Comparison of ENCODE assay signal across 17 cellular contexts in genomic region chr14:21796912-21797311, GRCh38.
DNase-seq lines count a peak whose midpoint lies in the region; ATAC-seq and TF ChIP-seq lines count a peak whose summit lies in the region.
"Had no signal": no experiment of that assay in that cellular context is flagged by ENCODE, and none has a peak within 500 bp of the region (broad histone marks: within the 10 kb centered on the region; RNA-seq: fewer than 3 reads in every experiment).

No MANE protein-coding gene starts in this region.

- no peak overlapping the region for H3K4me3 ChIP-seq in IMR-90 (ENCODE audit: insufficient read depth, low read depth, low read length)
- H3K4me3 ChIP-seq: A549, GM12878, skin epidermis had no signal

- POLR2A ChIA-PET in activated CD4-positive, alpha-beta T cell treated with anti-CD3 and anti-CD28 coated beads, Interleukin-2, amount 10 ng/mL, durations not matched to agents 7 days and 5 days (lab: Charles Lee), result no interaction called here
- POLR2A ChIA-PET in IMR-90 (lab: Charles Lee; ENCODE audit: unreplicated experiment), result no interaction called here
- POLR2A ChIA-PET in activated CD8-positive, alpha-beta T cell treated with anti-CD3 and anti-CD28 coated beads, Interleukin-2, amount 10 ng/mL, durations not matched to agents 7 days and 5 days (lab: Charles Lee), result no interaction called here

- no peak overlapping the region for H3K4ac ChIP-seq in IMR-90 (ENCODE audit: low read depth, low read length)

- H2BK15ac ChIP-seq in IMR-90 (ENCODE audit: low read depth, low read length), result no peak overlapping the region

- dilution Hi-C loops in IMR-90 (cut with HindIII; ENCODE audit: low sequenced_read_pairs, unreplicated experiment), result no loop called here

- no peak for TF ChIP-seq RAD21 in IMR-90 (IDR thresholded peaks at IDR 0.05; ENCODE audit: low read length)

- ATAC-seq in IMR-90 (ENCODE audit: low read depth) (no peak), GM19467 (IDR thresholded peaks at IDR 0.05; ENCODE audit: unreplicated experiment) (no peak)
- peak; percentile 39 for ATAC-seq in activated CD8-positive, alpha-beta T cell treated with anti-CD3 and anti-CD28 coated beads, Interleukin-2, amount 10 ng/mL, durations not matched to agents 7 days and 5 days
- ATAC-seq: A549, GM12878, left colon had no signal

- no peak overlapping the region for H2BK5ac ChIP-seq in IMR-90 (ENCODE audit: low read depth, low read length, poor library complexity, severe bottlenecking)

- DNase-seq in activated CD4-positive, alpha-beta T cell treated with anti-CD3 and anti-CD28 coated beads, Interleukin-2, amount 10 ng/mL, durations not matched to agents 7 days and 5 days, result peak; percentile 12
- DNase-seq in activated CD4-positive, alpha-beta T cell treated with anti-CD3 and anti-CD28 coated beads for 48 hours, result no peak
- DNase-seq in IMR-90 (peak; percentile 1), iPS-NIHi7 (ENCODE audit: extremely low spot score) (peak; percentile 43), osteocyte (ENCODE audit: extremely low spot score, unreplicated experiment) (no peak), NCI-H345 treated with DMSO at 0.1 percent for 48 hours (lab: John Stamatoyannopoulos, UW; ENCODE audit: unreplicated experiment) (no peak)
- no peak for DNase-seq in activated CD8-positive, alpha-beta T cell treated with anti-CD3 and anti-CD28 coated beads, Interleukin-2, amount 10 ng/mL, durations not matched to agents 7 days and 5 days
- DNase-seq: activated gamma-delta T cell treated with Interleukin-2 at 50 U/mL for 16 hours, GOT3, left colon, NCI-H1417 treated with DMSO at 0.1 percent for 48 hours, NCI-H526, trophoblast cell had no signal

- H3K27me3 Mint-ChIP-seq in activated CD4-positive, alpha-beta T cell treated with anti-CD3 and anti-CD28 coated beads, Interleukin-2, amount 10 ng/mL, durations not matched to agents 7 days and 5 days, result peaks cover 22% of the 10 kb centered on the region
- peaks cover 13% of the 10 kb centered on the region for H3K27me3 Mint-ChIP-seq in activated CD8-positive, alpha-beta T cell treated with anti-CD3 and anti-CD28 coated beads, Interleukin-2, amount 10 ng/mL, durations not matched to agents 7 days and 5 days (ENCODE audit: low read depth)
- peaks cover 2% of the 10 kb centered on the region for H3K27me3 Mint-ChIP-seq in osteocyte (ENCODE audit: unreplicated experiment)

- no peak overlapping the region for H4K8ac ChIP-seq in IMR-90 (ENCODE audit: low read depth in 2 of 2, low read length in 2 of 2)

- no peak overlapping the region for H3K14ac ChIP-seq in IMR-90 (replicated peaks; ENCODE audit: low read depth, low read length)

- no peak overlapping the region for H3K23ac ChIP-seq in IMR-90 (ENCODE audit: low read depth, low read length)

- H3K4me2 ChIP-seq in IMR-90 (ENCODE audit: low read depth, low read length), result no peak overlapping the region
- H3K4me2 ChIP-seq: A549 had no signal

- H3K27ac ChIP-seq in IMR-90 (ENCODE audit: insufficient read depth, low read length), result no peak overlapping the region
- H3K27ac ChIP-seq: A549, skin epidermis had no signal

- H3K9ac ChIP-seq in IMR-90 (ENCODE audit: low read depth, low read length), result no peak overlapping the region

- TF ChIP-seq POLR2A in IMR-90 (IDR thresholded peaks at IDR 0.05; ENCODE audit: low read depth, low read length), result no peak

- intact Hi-C loops in IMR-90 (cut with micrococcal nuclease), result no loop called here

- no peak overlapping the region for H2BK20ac ChIP-seq in IMR-90 (ENCODE audit: low read depth, low read length)

- no peaks in the 10 kb centered on the region for H3K79me1 ChIP-seq in IMR-90 (ENCODE audit: low read depth in 1 of 2, low read length in 2 of 2)

- no peaks in the 10 kb centered on the region for H4K20me1 ChIP-seq in IMR-90 (ENCODE audit: insufficient read depth, low read length)

- H3K18ac ChIP-seq in IMR-90 (ENCODE audit: low read depth, low read length), result no peak overlapping the region

- no peak overlapping the region for H4K91ac ChIP-seq in IMR-90 (ENCODE audit: insufficient read depth, low read depth, low read length)

- CTCF ChIA-PET in activated CD4-positive, alpha-beta T cell treated with anti-CD3 and anti-CD28 coated beads, Interleukin-2, amount 10 ng/mL, durations not matched to agents 7 days and 5 days (lab: Charles Lee), result interaction anchor here (0.6 kb wide), 1 partner anchor 1022 kb away, joined by 3 read pairs; no protein-coding TSS in a partner anchor
- CTCF ChIA-PET in IMR-90 (lab: Yijun Ruan, JAX), result no interaction called here
- CTCF ChIA-PET in activated CD8-positive, alpha-beta T cell treated with anti-CD3 and anti-CD28 coated beads, Interleukin-2, amount 10 ng/mL, durations not matched to agents 7 days and 5 days (lab: Charles Lee), result interaction anchor here (1.4 to 1.7 kb wide), 2 partner anchors 28 to 773 kb away, joined by 4 to 6 read pairs; no protein-coding TSS in a partner anchor

- no peak overlapping the region for H2AK5ac ChIP-seq in IMR-90 (ENCODE audit: low read depth, low read length)

- no peak overlapping the region for H4K5ac ChIP-seq in IMR-90 (ENCODE audit: low read depth, low read length)

- no peaks in the 10 kb centered on the region for H3K36me3 ChIP-seq in IMR-90 (ENCODE audit: control insufficient read depth, insufficient read depth, low read length)

- H3K9me3 ChIP-seq in IMR-90 (ENCODE audit: control insufficient read depth, insufficient read depth, low read length), result no peaks in the 10 kb centered on the region
- H3K9me3 ChIP-seq: A549 had no signal

- no peaks in the 10 kb centered on the region for H3K4me1 ChIP-seq in IMR-90 (ENCODE audit: control insufficient read depth, insufficient read depth, low read length)
- H3K4me1 ChIP-seq: A549 had no signal

- H2AFZ ChIP-seq in IMR-90 (replicated peaks; ENCODE audit: low read length, poor library complexity), result no peak overlapping the region

- H3K4me1 Mint-ChIP-seq in activated CD4-positive, alpha-beta T cell treated with anti-CD3 and anti-CD28 coated beads, Interleukin-2, amount 10 ng/mL, durations not matched to agents 7 days and 5 days, result peaks cover 1% of the 10 kb centered on the region
- H3K4me1 Mint-ChIP-seq in activated CD8-positive, alpha-beta T cell treated with anti-CD3 and anti-CD28 coated beads, Interleukin-2, amount 10 ng/mL, durations not matched to agents 7 days and 5 days (ENCODE audit: low read depth), result peaks cover 2% of the 10 kb centered on the region
- H3K4me1 Mint-ChIP-seq in osteocyte (ENCODE audit: unreplicated experiment), result no peaks in the 10 kb centered on the region

- H3K36me3 Mint-ChIP-seq in activated CD4-positive, alpha-beta T cell treated with anti-CD3 and anti-CD28 coated beads, Interleukin-2, amount 10 ng/mL, durations not matched to agents 7 days and 5 days (ENCODE audit: low read depth), result no peaks in the 10 kb centered on the region
- H3K36me3 Mint-ChIP-seq in activated CD8-positive, alpha-beta T cell treated with anti-CD3 and anti-CD28 coated beads, Interleukin-2, amount 10 ng/mL, durations not matched to agents 7 days and 5 days (ENCODE audit: low read depth), result no peaks in the 10 kb centered on the region
- H3K36me3 Mint-ChIP-seq in osteocyte (ENCODE audit: unreplicated experiment), result no peaks in the 10 kb centered on the region

- no peak overlapping the region for H2AK9ac ChIP-seq in IMR-90 (replicated peaks; ENCODE audit: low read depth, low read length, poor library complexity)

- H3K9me1 ChIP-seq in IMR-90 (ENCODE audit: insufficient read depth, low read length), result no peaks in the 10 kb centered on the region

- no peak overlapping the region for H2BK120ac ChIP-seq in IMR-90 (ENCODE audit: low read depth, low read length)

- in situ Hi-C loops in IMR-90 (cut with MboI; ENCODE audit: low sequenced_read_pairs), result no loop called here

- no TSS peak for BruUV-seq in IMR-90 (replicated peaks; lab: Mats Ljungman, UMichigan)

- H3K27me3 ChIP-seq in IMR-90 (ENCODE audit: control insufficient read depth, insufficient read depth, low read length), result no peaks in the 10 kb centered on the region

- WGBS in IMR-90 (ENCODE audit: extremely low coverage in 2 of 2, insufficient read length in 1 of 2), 2 experiments, result no CpG with 5 or more reads among the region's 2 CpGs

- peak overlapping the region; percentile 41 for H3K4me3 Mint-ChIP-seq in activated CD4-positive, alpha-beta T cell treated with anti-CD3 and anti-CD28 coated beads, Interleukin-2, amount 10 ng/mL, durations not matched to agents 7 days and 5 days
- H3K4me3 Mint-ChIP-seq in activated CD8-positive, alpha-beta T cell treated with anti-CD3 and anti-CD28 coated beads, Interleukin-2, amount 10 ng/mL, durations not matched to agents 7 days and 5 days, result peak overlapping the region; percentile 25
- no peak overlapping the region for H3K4me3 Mint-ChIP-seq in osteocyte (ENCODE audit: unreplicated experiment)

- TF ChIP-seq CTCF in IMR-90 (conservative IDR thresholded peaks at IDR 0.05; ENCODE audit: low read depth, low read length) (no peak), osteocyte (IDR thresholded peaks at IDR 0.05) (no peak)

- peak overlapping the region; percentile 67 for H3K27ac Mint-ChIP-seq in activated CD4-positive, alpha-beta T cell treated with anti-CD3 and anti-CD28 coated beads, Interleukin-2, amount 10 ng/mL, durations not matched to agents 7 days and 5 days
- H3K27ac Mint-ChIP-seq in activated CD8-positive, alpha-beta T cell treated with anti-CD3 and anti-CD28 coated beads, Interleukin-2, amount 10 ng/mL, durations not matched to agents 7 days and 5 days, result no peak overlapping the region
- no peak overlapping the region for H3K27ac Mint-ChIP-seq in osteocyte (ENCODE audit: unreplicated experiment)

- no peak overlapping the region for H3K56ac ChIP-seq in IMR-90 (ENCODE audit: extremely low read depth, insufficient read depth, low read length)

- H3K9me3 Mint-ChIP-seq in activated CD4-positive, alpha-beta T cell treated with anti-CD3 and anti-CD28 coated beads, Interleukin-2, amount 10 ng/mL, durations not matched to agents 7 days and 5 days, result peaks cover 8% of the 10 kb centered on the region
- peaks cover 6% of the 10 kb centered on the region for H3K9me3 Mint-ChIP-seq in activated CD8-positive, alpha-beta T cell treated with anti-CD3 and anti-CD28 coated beads, Interleukin-2, amount 10 ng/mL, durations not matched to agents 7 days and 5 days (ENCODE audit: insufficient read depth)
- no peaks in the 10 kb centered on the region for H3K9me3 Mint-ChIP-seq in osteocyte (ENCODE audit: unreplicated experiment)

TF ChIP-seq in IMR-90, 13 proteins besides CTCF, POLR2A, EP300 and RAD21 (continues in another document):
- no peak for TF ChIP-seq SMC3 (IDR thresholded peaks at IDR 0.05; ENCODE audit: low read depth, low read length)
- TF ChIP-seq BHLHE40 (IDR thresholded peaks at IDR 0.05; ENCODE audit: low read depth, low read length), result no peak
- no peak for TF ChIP-seq CEBPB (IDR thresholded peaks at IDR 0.05; ENCODE audit: low read depth, low read length)
- TF ChIP-seq RCOR1 (IDR thresholded peaks at IDR 0.05; ENCODE audit: insufficient replicate concordance, low read length), result no peak
- no peak for TF ChIP-seq MXI1 (IDR thresholded peaks at IDR 0.05; ENCODE audit: borderline replicate concordance, low read depth, low read length)
- no peak for TF ChIP-seq MAFK (IDR thresholded peaks at IDR 0.05; ENCODE audit: low read depth, low read length)
- no peak for TF ChIP-seq RFX5 (IDR thresholded peaks at IDR 0.05; ENCODE audit: low read depth, low read length)
- TF ChIP-seq CHD1 (IDR thresholded peaks at IDR 0.05; ENCODE audit: low read depth, low read length), result no peak

Comparison
In these comparisons a context has a peak if more than half of its experiments do, and no peak if none do; other contexts are left out.
1. DNase-seq: peak in activated CD4-positive, alpha-beta T cell treated with anti-CD3 and anti-CD28 coated beads, Interleukin-2, amount 10 ng/mL, durations not matched to agents 7 days and 5 days (single experiment), IMR-90 (single experiment) and iPS-NIHi7 (single experiment); none in activated CD4-positive, alpha-beta T cell treated with anti-CD3 and anti-CD28 coated beads for 48 hours (single experiment), activated CD8-positive, alpha-beta T cell treated with anti-CD3 and anti-CD28 coated beads, Interleukin-2, amount 10 ng/mL, durations not matched to agents 7 days and 5 days (single experiment), osteocyte (single experiment) and NCI-H345 treated with DMSO at 0.1 percent for 48 hours (single experiment).